Comparison of ENCODE assay signal across 8 cellular contexts in the genomic region with DNA sequence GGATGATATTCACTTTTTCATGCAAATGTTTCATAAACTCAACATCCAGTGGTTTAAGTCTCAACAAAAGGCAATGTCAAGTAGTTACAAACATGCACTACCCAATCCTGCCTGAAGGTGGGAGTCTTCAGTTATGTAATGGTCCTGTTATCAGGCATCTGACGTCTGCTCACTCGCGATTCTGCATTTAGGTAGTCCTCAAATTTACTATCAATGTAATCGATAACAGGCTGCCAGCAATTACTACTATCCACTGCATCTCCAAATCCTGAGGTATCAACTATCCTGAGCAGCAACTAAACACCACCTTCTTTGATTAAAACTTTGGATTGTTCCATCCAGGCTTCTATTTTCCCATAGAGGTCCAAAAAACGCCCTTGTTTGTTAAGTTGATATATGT. TPM values are rescaled to one million over a fixed set of nuclear protein-coding genes. Genes with fewer than 3 reads are reported as not detected.
DNase-seq lines count a peak whose midpoint lies in the region; ATAC-seq, FAIRE-seq and TF ChIP-seq lines count a peak whose summit lies in the region.

No MANE protein-coding gene starts in this region.

- H3K27me3 ChIP-seq in esophagus muscularis mucosa (peaks cover 0 to 37% (median 0%) of the 10 kb centered on the region in 4 donors), neutrophil (peaks cover 5% of the 10 kb centered on the region)

- no peaks in the 10 kb centered on the region for H3K4me1 Mint-ChIP-seq in activated CD4-positive, alpha-beta T cell treated with anti-CD3 and anti-CD28 coated beads, Interleukin-2, amount 10 ng/mL, durations not matched to agents 24 days and 14 days

- no peaks in the 10 kb centered on the region for H3K36me3 Mint-ChIP-seq in activated CD4-positive, alpha-beta T cell treated with anti-CD3 and anti-CD28 coated beads, Interleukin-2, amount 10 ng/mL, durations not matched to agents 24 days and 14 days (ENCODE audit: low read depth)

- WGBS in esophagus muscularis mucosa: 14% methylated on average over 5 of the region's 5 CpGs

- H3K27ac Mint-ChIP-seq in activated CD4-positive, alpha-beta T cell treated with anti-CD3 and anti-CD28 coated beads, Interleukin-2, amount 10 ng/mL, durations not matched to agents 24 days and 14 days: no peak overlapping the region

- H3K36me3 ChIP-seq in esophagus muscularis mucosa (no peaks in the 10 kb centered on the region), neutrophil (no peaks in the 10 kb centered on the region)

- no peaks in the 10 kb centered on the region for H3K9me3 Mint-ChIP-seq in activated CD4-positive, alpha-beta T cell treated with anti-CD3 and anti-CD28 coated beads, Interleukin-2, amount 10 ng/mL, durations not matched to agents 24 days and 14 days

- peak in 1 of 2 donors; percentile 34 for ATAC-seq in left cardiac atrium
- ATAC-seq in left ventricle myocardium superior: no peak
- ATAC-seq in HG03095 (IDR thresholded peaks at IDR 0.05; ENCODE audit: unreplicated experiment): no peak

- no peak overlapping the region for H3K4me3 Mint-ChIP-seq in activated CD4-positive, alpha-beta T cell treated with anti-CD3 and anti-CD28 coated beads, Interleukin-2, amount 10 ng/mL, durations not matched to agents 24 days and 14 days

- H3K27ac ChIP-seq in esophagus muscularis mucosa (replicated peaks in 1 of 4) (no peak overlapping the region), neutrophil (no peak overlapping the region)

- intact Hi-C loops in left cardiac atrium (cut with DNase I) (no loop called here), left ventricle myocardium superior (cut with micrococcal nuclease) (no loop called here), esophagus muscularis mucosa (cut with DNase I) (no loop called here)
- intact Hi-C loops in activated CD4-positive, alpha-beta T cell treated with anti-CD3 and anti-CD28 coated beads, Interleukin-2, amount 10 ng/mL, durations not matched to agents 24 days and 14 days (cut with micrococcal nuclease): no loop called here

- DNase-seq in left cardiac atrium: peak; percentile 33
- DNase-seq in left ventricle myocardium superior: no peak
- peak; percentile 4 for DNase-seq in NCI-H2029 treated with DMSO at 0.1 percent for 48 hours (lab: John Stamatoyannopoulos, UW)
- peak; percentile 82 for DNase-seq in activated CD4-positive, alpha-beta T cell treated with anti-CD3 and anti-CD28 coated beads, Interleukin-2, amount 10 ng/mL, durations not matched to agents 24 days and 14 days
- no peak for DNase-seq in esophagus muscularis mucosa (ENCODE audit: extremely low spot score)
- peak; percentile 50 for DNase-seq in urothelium cell line (ENCODE audit: low spot score)

- no peaks in the 10 kb centered on the region for H3K27me3 Mint-ChIP-seq in activated CD4-positive, alpha-beta T cell treated with anti-CD3 and anti-CD28 coated beads, Interleukin-2, amount 10 ng/mL, durations not matched to agents 24 days and 14 days

- no peak overlapping the region for H3K4me3 ChIP-seq in esophagus muscularis mucosa
- H3K4me3 ChIP-seq in neutrophil (ENCODE audit: low read depth in 1 of 2, low read length in 1 of 2): no peak overlapping the region

- TF ChIP-seq CTCF in esophagus muscularis mucosa (IDR thresholded peaks at IDR 0.05) (peak; percentile 59 to 66 (median 59)), neutrophil (IDR thresholded peaks at IDR 0.05) (peak; percentile 68)

- FAIRE-seq in urothelium cell line (lab: Jason Lieb, UNC): peak; percentile 96

- TF ChIP-seq EP300 in esophagus muscularis mucosa (IDR thresholded peaks at IDR 0.05): no peak

- H3K9me3 ChIP-seq in esophagus muscularis mucosa: no peaks in the 10 kb centered on the region
- H3K9me3 ChIP-seq in neutrophil: no peaks in the 10 kb centered on the region

- TF ChIP-seq POLR2A in esophagus muscularis mucosa (IDR thresholded peaks at IDR 0.05; ENCODE audit: low read depth): no peak

- H3K4me1 ChIP-seq in esophagus muscularis mucosa (peaks cover 0 to 3% (median 0%) of the 10 kb centered on the region in 4 donors), neutrophil (ENCODE audit: control insufficient read depth in 1 of 2, insufficient read depth in 1 of 2, low read depth in 1 of 2, low read length in 1 of 2) (no peaks in the 10 kb centered on the region)

RNA-seq across cellular contexts. Expression of gene NLRP12, which starts 51.2 kb away (rescaled TPM):
- total RNA-seq in left cardiac atrium: under 1 TPM; 0.56 to 0.84 TPM
- total RNA-seq in left ventricle myocardium superior: 0.22 TPM
- not detected in 2 replicates for total RNA-seq in activated CD4-positive, alpha-beta T cell treated with anti-CD3 and anti-CD28 coated beads, Interleukin-2, amount 10 ng/mL, durations not matched to agents 24 days and 14 days
- total RNA-seq in esophagus muscularis mucosa: 1 to 10 TPM in 1 of 4 donors, under 1 TPM in 3; under 0.01 to 1.8 (median 0.30) TPM

Comparison
In these comparisons a context has a peak if more than half of its experiments do, and no peak if none do; other contexts are left out.
1. DNase-seq: peak in left cardiac atrium (single experiment), NCI-H2029 treated with DMSO at 0.1 percent for 48 hours (single experiment), activated CD4-positive, alpha-beta T cell treated with anti-CD3 and anti-CD28 coated beads, Interleukin-2, amount 10 ng/mL, durations not matched to agents 24 days and 14 days (single experiment) and urothelium cell line (single experiment); none in left ventricle myocardium superior (single experiment) and esophagus muscularis mucosa (single experiment).